Comparison of ENCODE assay signal across 8 cellular contexts in the genomic region with DNA sequence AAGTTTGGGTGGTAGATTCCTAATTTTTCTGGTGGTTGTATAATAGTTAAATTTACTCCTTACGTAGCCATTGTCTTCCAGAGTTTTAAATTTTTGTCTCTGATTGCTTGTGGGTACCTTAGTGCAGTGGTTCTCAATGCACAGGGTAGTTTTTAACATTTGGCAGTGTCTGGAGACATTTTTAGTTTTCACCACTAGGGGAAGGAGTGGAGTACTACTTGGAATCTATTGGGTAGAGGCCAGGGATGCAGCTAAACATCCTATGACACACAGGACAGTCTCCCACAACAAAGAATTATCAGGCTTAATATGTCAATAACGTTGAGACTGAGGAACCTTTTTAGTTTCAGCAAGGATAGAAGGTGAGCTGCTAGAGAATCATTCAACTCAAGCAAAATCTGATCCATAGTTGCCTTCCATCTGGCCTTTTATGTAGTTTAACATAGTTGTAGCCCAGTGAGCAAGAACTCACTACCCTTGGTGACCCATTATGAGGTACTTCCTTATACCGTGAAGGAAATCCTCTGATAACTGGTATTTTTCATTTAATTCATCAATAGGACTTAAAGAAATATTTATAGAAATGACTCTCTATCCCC. TPM values are rescaled to one million over a fixed set of nuclear protein-coding genes. Genes with fewer than 3 reads are reported as not detected.
DNase-seq lines count a peak whose midpoint lies in the region; ATAC-seq and TF ChIP-seq lines count a peak whose summit lies in the region.

No MANE protein-coding gene starts in this region.

- no peaks in the 10 kb centered on the region for H3K27me3 ChIP-seq in SK-N-SH (ENCODE audit: insufficient read depth)

- H3K9me3 ChIP-seq in SK-N-SH, result no peaks in the 10 kb centered on the region

- no peak overlapping the region for H3K4me2 ChIP-seq in SK-N-SH

- H4K20me1 ChIP-seq in SK-N-SH (ENCODE audit: insufficient read depth), result no peaks in the 10 kb centered on the region

- no peak for TF ChIP-seq EP300 in SK-N-SH (IDR thresholded peaks at IDR 0.05; ENCODE audit: borderline replicate concordance in 1 of 2, low read depth in 1 of 2, low read length in 1 of 2)

- H3F3A ChIP-seq in SK-N-SH (replicated peaks; ENCODE audit: insufficient read depth), result peaks cover 4% of the 10 kb centered on the region

- no peaks in the 10 kb centered on the region; the same call in 1 of the 2 replicates for H3K79me2 ChIP-seq in SK-N-SH (ENCODE audit: insufficient read depth)

- CTCF ChIA-PET in SK-N-SH (lab: Yijun Ruan, JAX), result interaction anchor here (0.7 to 2.5 kb wide), 15 partner anchors 9 to 72 kb away, joined by 3 to 9 read pairs (median 3); a partner anchor contains a TSS

- peak; percentile 60 for DNase-seq in AG08395 (ENCODE audit: low spot score)
- peak; percentile 46 for DNase-seq in SK-N-SH
- peak; percentile 16 for DNase-seq in glomerular visceral epithelial cell (ENCODE audit: extremely low spot score)
- no peak for DNase-seq in stimulated activated naive CD4-positive, alpha-beta T cell (lab: John Stamatoyannopoulos, UW)
- no peak for DNase-seq in stimulated activated naive CD4-positive, alpha-beta T cell treated with Interleukin-2 at 50 U/mL for 16 hours (lab: John Stamatoyannopoulos, UW)
- DNase-seq in activated CD8-positive, alpha-beta memory T cell treated with anti-CD3 and anti-CD28 coated beads for 24 hours, result no peak

- TF ChIP-seq CTCF in GM12873 (IDR thresholded peaks at IDR 0.05; ENCODE audit: insufficient read depth, low read depth, low read length, missing control alignments) (peak; percentile 66), SK-N-SH (IDR thresholded peaks at IDR 0.05) (peak; percentile 63)

- peak; percentile 68 for ATAC-seq in HG03139 (IDR thresholded peaks at IDR 0.05; ENCODE audit: unreplicated experiment)

- no peak overlapping the region for H2AFZ ChIP-seq in SK-N-SH (ENCODE audit: low read depth)

- peak; percentile 18; the same call in 1 of the 2 replicates for TF ChIP-seq RAD21 in SK-N-SH (IDR thresholded peaks at IDR 0.05; ENCODE audit: low read length)

- H3K36me3 ChIP-seq in SK-N-SH (replicated peaks in 1 of 2; ENCODE audit: control insufficient read depth in 1 of 2, insufficient read depth in 2 of 2, low read length in 1 of 2), result peaks cover 10% of the 10 kb centered on the region in 2 experiments

- WGBS in SK-N-SH (ENCODE audit: low lambda C conversion rate), result 60% methylated on average over 3 of the region's 3 CpGs

- no peak overlapping the region for H3K9ac ChIP-seq in SK-N-SH

- H3K9me2 ChIP-seq in SK-N-SH, result no peaks in the 10 kb centered on the region

- no peak overlapping the region for H3K27ac ChIP-seq in SK-N-SH (ENCODE audit: low read depth in 2 of 2, low read length in 1 of 2)

- H3K4me3 ChIP-seq in SK-N-SH (ENCODE audit: low read depth in 2 of 2, low read length in 1 of 2), result no peak overlapping the region

- POLR2A ChIA-PET in SK-N-SH (lab: Yijun Ruan, JAX), result no interaction called here

- H3K4me1 ChIP-seq in SK-N-SH (ENCODE audit: control insufficient read depth in 1 of 2, insufficient read depth in 2 of 2, low read depth in 1 of 2, low read length in 1 of 2), result no peaks in the 10 kb centered on the region

TF ChIP-seq in SK-N-SH, 30 proteins besides CTCF, POLR2A, EP300 and RAD21:
- TF ChIP-seq RCOR1 (IDR thresholded peaks at IDR 0.05; ENCODE audit: low read length) (no peak), NFIC (IDR thresholded peaks at IDR 0.05; ENCODE audit: borderline replicate concordance) (peak; percentile 34; the same call in 1 of the 2 replicates)

RNA-seq across cellular contexts. Expression of a gene that starts 8.6 kb away (rescaled TPM):
- polyA plus RNA-seq in SK-N-SH (2012; rRNA removed), result not detected in 2 replicates
- polyA plus RNA-seq in SK-N-SH (2012; cell fraction: cytosol; rRNA removed), result not detected in 2 replicates
- polyA plus RNA-seq in SK-N-SH (2012; cell fraction: nucleus; rRNA removed), result not detected in 2 replicates

RNA-seq across cellular contexts. Expression of a gene that starts 25.7 kb away (rescaled TPM):
- polyA plus RNA-seq in SK-N-SH (2012; rRNA removed), result 1.3 and 1.9 TPM in 2 replicates
- polyA plus RNA-seq in SK-N-SH (2012; cell fraction: cytosol; rRNA removed), result 2.3 TPM in 2 replicates
- 0.75 and 1.1 TPM in 2 replicates for polyA plus RNA-seq in SK-N-SH (2012; cell fraction: nucleus; rRNA removed)

RNA-seq across cellular contexts. Expression of a gene that starts 25.9 kb away (rescaled TPM):
- polyA plus RNA-seq in SK-N-SH (2012; rRNA removed), result 2.9 and 3.3 TPM in 2 replicates
- polyA plus RNA-seq in SK-N-SH (2012; cell fraction: cytosol; rRNA removed), result 3.6 and 3.7 TPM in 2 replicates
- polyA plus RNA-seq in SK-N-SH (2012; cell fraction: nucleus; rRNA removed), result 2.8 and 4.1 TPM in 2 replicates

RNA-seq across cellular contexts. Expression of a gene that starts 57.1 kb away (rescaled TPM):
- 4.9 and 6.4 TPM in 2 replicates for polyA plus RNA-seq in SK-N-SH (2012; rRNA removed)
- 5.4 and 7.2 TPM in 2 replicates for polyA plus RNA-seq in SK-N-SH (2012; cell fraction: cytosol; rRNA removed)
- polyA plus RNA-seq in SK-N-SH (2012; cell fraction: nucleus; rRNA removed), result 5.2 and 5.9 TPM in 2 replicates

Comparison
In these comparisons a context has a peak if more than half of its experiments do, and no peak if none do; other contexts are left out.
1. DNase-seq: peak in AG08395 (single experiment), SK-N-SH (single experiment) and glomerular visceral epithelial cell (single experiment); none in stimulated activated naive CD4-positive, alpha-beta T cell (0 of 6), stimulated activated naive CD4-positive, alpha-beta T cell treated with Interleukin-2 at 50 U/mL for 16 hours (single experiment) and activated CD8-positive, alpha-beta memory T cell treated with anti-CD3 and anti-CD28 coated beads for 24 hours (single experiment).